ENCODE assay signal across 1 cellular context in genomic region chr2:58039170-58039611, GRCh38.
A peak's percentile ranks its signal among the peaks of the same experiment; 100 is the strongest.
TF ChIP-seq lines count a peak whose summit lies in the region.

No MANE protein-coding gene starts in this region.

TF ChIP-seq in K562, 482 proteins besides CTCF, POLR2A, EP300 and RAD21 (continued from another document and continues in another):
- TF ChIP-seq E2F6 (IDR thresholded peaks at IDR 0.05; ENCODE audit: borderline replicate concordance in 1 of 2, extremely low read depth in 1 of 2, insufficient read depth in 1 of 2, insufficient read length in 1 of 2, low read depth in 1 of 2, low read length in 1 of 2, poor library complexity in 1 of 2, severe bottlenecking in 1 of 2): no peak
- no peak for TF ChIP-seq RBM22 (IDR thresholded peaks at IDR 0.05; ENCODE audit: low read depth, low read length, poor library complexity, severe bottlenecking)
- peak; percentile 61; the same call in 1 of the 2 replicates for TF ChIP-seq FOXM1 (IDR thresholded peaks at IDR 0.05; ENCODE audit: low read depth)
- no peak for TF ChIP-seq FOXM1 (CRISPR knock-in tag; IDR thresholded peaks at IDR 0.05; ENCODE audit: low read depth)
- TF ChIP-seq CREM (IDR thresholded peaks at IDR 0.05; ENCODE audit: low read depth): no peak
- no peak; the same call in 1 of the 2 replicates for TF ChIP-seq CBFA2T2 (conservative IDR thresholded peaks at IDR 0.05)
- TF ChIP-seq NCOA6 (IDR thresholded peaks at IDR 0.05): no peak
- TF ChIP-seq ZNF224 (CRISPR knock-in tag; IDR thresholded peaks at IDR 0.05): no peak
- TF ChIP-seq YBX1 (IDR thresholded peaks at IDR 0.05): no peak
- no peak for TF ChIP-seq ZNF449 (CRISPR knock-in tag; IDR thresholded peaks at IDR 0.05)
- no peak for TF ChIP-seq SRSF9 (IDR thresholded peaks at IDR 0.05; ENCODE audit: borderline replicate concordance, low read depth, low read length)
- TF ChIP-seq CEBPG (CRISPR knock-in tag; IDR thresholded peaks at IDR 0.05): no peak
- no peak for TF ChIP-seq CEBPG (tag; conservative IDR thresholded peaks at IDR 0.05 in 1 of 2, IDR thresholded peaks at IDR 0.05 in 1 of 2)
- no peak for TF ChIP-seq TEAD1 (CRISPR knock-in tag; IDR thresholded peaks at IDR 0.05)
- no peak for TF ChIP-seq ZBTB49 (CRISPR knock-in tag; IDR thresholded peaks at IDR 0.05; ENCODE audit: borderline replicate concordance)
- TF ChIP-seq OTX1 (CRISPR knock-in tag; IDR thresholded peaks at IDR 0.05): no peak
- no peak for TF ChIP-seq CEBPZ (IDR thresholded peaks at IDR 0.05; ENCODE audit: borderline replicate concordance, low read depth, low read length)
- TF ChIP-seq HBP1 (CRISPR knock-in tag; IDR thresholded peaks at IDR 0.05): no peak
- TF ChIP-seq ZNF384 (IDR thresholded peaks at IDR 0.05; ENCODE audit: low read depth, low read length): no peak
- no peak for TF ChIP-seq POU5F1 (IDR thresholded peaks at IDR 0.05; ENCODE audit: borderline replicate concordance, low read depth, low read length, partially characterized antibody)
- TF ChIP-seq CUX1 (CRISPR knock-in tag; IDR thresholded peaks at IDR 0.05): no peak
- no peak for TF ChIP-seq ZNF551 (CRISPR knock-in tag; IDR thresholded peaks at IDR 0.05)
- no peak for TF ChIP-seq STAT5B (CRISPR knock-in tag; IDR thresholded peaks at IDR 0.05)
- TF ChIP-seq NONO (IDR thresholded peaks at IDR 0.05; ENCODE audit: low read depth in 2 of 2, low read length in 1 of 2): no peak
- no peak for TF ChIP-seq ZNF274 (IDR thresholded peaks at IDR 0.05; ENCODE audit: borderline replicate concordance, low read depth, low read length)
- no peak for TF ChIP-seq ZNF41 (CRISPR knock-in tag; conservative IDR thresholded peaks at IDR 0.05)
- no peak for TF ChIP-seq ZNF444 (CRISPR knock-in tag; IDR thresholded peaks at IDR 0.05)
- TF ChIP-seq ARID1B (IDR thresholded peaks at IDR 0.05): peak; percentile 92
- TF ChIP-seq MCM5 (IDR thresholded peaks at IDR 0.05; ENCODE audit: low read depth): no peak
- TF ChIP-seq CHD4 (IDR thresholded peaks at IDR 0.05; ENCODE audit: insufficient read depth, insufficient replicate concordance, low read depth, low read length, poor library complexity, severe bottlenecking): no peak
- TF ChIP-seq SAP30 (IDR thresholded peaks at IDR 0.05; ENCODE audit: borderline replicate concordance, insufficient read depth, low read depth, low read length, poor library complexity, severe bottlenecking): no peak
- TF ChIP-seq HSF4 (CRISPR knock-in tag; IDR thresholded peaks at IDR 0.05; ENCODE audit: borderline replicate concordance): no peak
- no peak for TF ChIP-seq ZNF184 (CRISPR knock-in tag; IDR thresholded peaks at IDR 0.05)
- TF ChIP-seq MTA1 (IDR thresholded peaks at IDR 0.05; ENCODE audit: borderline replicate concordance): 0 out of 2 replicates have a peak, but pooled peaks have one; percentile 15
- TF ChIP-seq ZNF124 (CRISPR knock-in tag; IDR thresholded peaks at IDR 0.05): no peak
- no peak for TF ChIP-seq ZSCAN32 (CRISPR knock-in tag; IDR thresholded peaks at IDR 0.05)
- no peak for TF ChIP-seq ZHX1 (conservative IDR thresholded peaks at IDR 0.05; ENCODE audit: low read length)
- no peak for TF ChIP-seq SMAD4 (CRISPR knock-in tag; conservative IDR thresholded peaks at IDR 0.05)
- no peak for TF ChIP-seq CSDE1 (IDR thresholded peaks at IDR 0.05)
- TF ChIP-seq TRIM28 (IDR thresholded peaks at IDR 0.05): no peak
- no peak for TF ChIP-seq ZNF717 (CRISPR knock-in tag; IDR thresholded peaks at IDR 0.05)
- TF ChIP-seq DACH1 (IDR thresholded peaks at IDR 0.05; ENCODE audit: partially characterized antibody): no peak
- TF ChIP-seq KAT8 (IDR thresholded peaks at IDR 0.05; ENCODE audit: low read depth): no peak
- TF ChIP-seq ZNF436 (CRISPR knock-in tag; IDR thresholded peaks at IDR 0.05): no peak
- peak in 1 of 2 experiments; percentile 81; a peak in 1 of 4 replicates for TF ChIP-seq SRF (CRISPR knock-in tag; IDR thresholded peaks at IDR 0.05)
- TF ChIP-seq NFYB (IDR thresholded peaks at IDR 0.05; ENCODE audit: extremely low read depth, insufficient read length): no peak
- no peak for TF ChIP-seq GATAD2B (IDR thresholded peaks at IDR 0.05; ENCODE audit: borderline replicate concordance)
- TF ChIP-seq RB1 (IDR thresholded peaks at IDR 0.05; ENCODE audit: low read depth): no peak
- TF ChIP-seq KDM5B (IDR thresholded peaks at IDR 0.05; ENCODE audit: insufficient replicate concordance, low read depth, low read length): no peak
- no peak for TF ChIP-seq RFX5 (IDR thresholded peaks at IDR 0.05; ENCODE audit: low read depth, low read length)
- TF ChIP-seq ZBTB2 (IDR thresholded peaks at IDR 0.05): no peak
- no peak for TF ChIP-seq NR1H2 (CRISPR knock-in tag; IDR thresholded peaks at IDR 0.05)
